ENCODE assay signal across 2 cellular contexts in the genomic region with DNA sequence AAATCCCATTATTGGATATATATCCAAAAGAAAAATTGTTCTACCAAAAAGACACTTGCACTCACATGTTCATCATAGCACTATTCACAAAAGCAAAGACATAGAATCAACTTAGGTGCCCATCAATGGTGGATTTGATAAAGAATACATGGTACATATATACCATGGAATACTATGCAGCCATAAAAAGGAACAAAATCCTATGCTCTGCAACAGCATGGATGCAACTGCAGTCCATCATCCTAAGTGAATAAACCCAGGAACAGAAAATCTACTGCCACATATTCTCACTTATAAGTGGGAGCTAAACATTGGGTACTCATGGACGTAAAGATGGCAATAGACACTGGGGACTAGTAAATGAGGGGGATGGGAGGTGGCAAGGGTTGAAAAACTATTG. TPM values are rescaled to one million over a fixed set of nuclear protein-coding genes. Genes with fewer than 3 reads are reported as not detected.
"Had no signal": no experiment of that assay in that cellular context is flagged by ENCODE, and none has a peak within 500 bp of the region (broad histone marks: within the 10 kb centered on the region; RNA-seq: fewer than 3 reads in every experiment).

No MANE protein-coding gene starts in this region.

RNA-seq across cellular contexts. Expression of a gene that starts 50.5 kb away (rescaled TPM):
- total RNA-seq: ascending aorta, body of pancreas had no signal
